8 cellular contexts compared by ENCODE assay signal in genomic region chr22:35257321-35258143, GRCh38. TPM values are rescaled to one million over a fixed set of nuclear protein-coding genes. Genes with fewer than 3 reads are reported as not detected.
DNase-seq lines count a peak whose midpoint lies in the region; ATAC-seq, FAIRE-seq and TF ChIP-seq lines count a peak whose summit lies in the region.

Gene HMGXB4, plus strand, starts transcription at chr22:35257493. Its CDS starts 4,898 bp downstream, at chr22:35262391.

- H3K4me2 ChIP-seq in keratinocyte (ENCODE audit: control insufficient read depth, extremely low read depth, insufficient read depth, low read depth, low read length): peak within 1 kb of the TSS; percentile 99

- H2AFZ ChIP-seq in keratinocyte (ENCODE audit: control insufficient read depth, low read length): peak within 1 kb of the TSS; percentile 87

- in situ Hi-C loops in GM18951 (cut with MboI; ENCODE audit: low sequenced_read_pairs, unreplicated experiment): no loop called here

- H3K36me3 ChIP-seq in keratinocyte (ENCODE audit: control insufficient read depth in 2 of 2, extremely low read depth in 1 of 2, insufficient read depth in 2 of 2, low read length in 2 of 2): peaks cover 1 to 8% of the 10 kb centered on the region in 2 experiments

- H3K4me3 ChIP-seq in keratinocyte (ENCODE audit: control insufficient read depth in 2 of 3, extremely low read depth in 1 of 3, insufficient read depth in 2 of 3, low read depth in 1 of 3, low read length in 3 of 3): peak within 1 kb of the TSS; percentile 69 to 88 (median 75)

- peak within 1 kb of the TSS; percentile 91 for H3K9ac ChIP-seq in keratinocyte (ENCODE audit: control insufficient read depth, extremely low read depth, insufficient read depth, low read length)

- H3K79me2 ChIP-seq in keratinocyte (ENCODE audit: control insufficient read depth, insufficient read depth, low read length): peaks cover 32% of the 10 kb centered on the region

- H3K27me3 ChIP-seq in keratinocyte (ENCODE audit: control insufficient read depth, extremely low read depth, insufficient read depth, low read length): no peaks in the 10 kb centered on the region

- H3K9me1 ChIP-seq in keratinocyte (ENCODE audit: control insufficient read depth, extremely low read depth, insufficient read depth, low read length): no peaks in the 10 kb centered on the region

- TF ChIP-seq CTCF in keratinocyte (optimal IDR thresholded peaks at IDR 0.05 in 1 of 3, IDR thresholded peaks at IDR 0.05 in 1 of 3, conservative IDR thresholded peaks at IDR 0.05 in 1 of 3; ENCODE audit: extremely low read depth in 1 of 3, insufficient read depth in 2 of 3, low read length in 3 of 3): no peak

- TF ChIP-seq POLR2A in GM18951 (IDR thresholded peaks at IDR 0.05; ENCODE audit: extremely low read depth, insufficient read depth, insufficient read length): peak; percentile 69

- H3K27ac ChIP-seq in keratinocyte (ENCODE audit: control insufficient read depth, insufficient read depth, low read length): peak within 1 kb of the TSS; percentile 84

- DNase-seq in AG20443 (ENCODE audit: low spot score) (peak; percentile 99), NCI-H446 treated with DMSO at 0.1 percent for 48 hours (lab: John Stamatoyannopoulos, UW) (peak; percentile 51), cerebellum (ENCODE audit: low spot score) (peak; percentile 90), keratinocyte (ENCODE audit: low read depth, low spot score) (no peak)
- peak; percentile 81 for DNase-seq in activated CD4-positive, alpha-beta T cell treated with anti-CD3 and anti-CD28 coated beads for 1 hour
- peak; percentile 69 to 81 (median 72) for DNase-seq in stimulated activated CD4-positive, alpha-beta T cell treated with anti-CD3 and anti-CD28 coated beads, Interleukin-12 subunit alpha, Interleukin-12 subunit beta, amount 100 ng/mL, for 48 hours (ENCODE audit: low read depth in 2 of 3, low spot score in 1 of 3)

- H3K9me3 ChIP-seq in keratinocyte (ENCODE audit: control insufficient read depth, low read depth, low read length): no peaks in the 10 kb centered on the region

- peak; percentile 83 for ATAC-seq in HG03175 (IDR thresholded peaks at IDR 0.05; ENCODE audit: unreplicated experiment)

- dilution Hi-C loops in keratinocyte (cut with MboI; ENCODE audit: extremely low pct_ligation_motif_present, low sequenced_read_pairs): no loop called here

- no peaks in the 10 kb centered on the region for H4K20me1 ChIP-seq in keratinocyte (ENCODE audit: control insufficient read depth, extremely low read depth, insufficient read depth, low read length)

- no peak for FAIRE-seq in keratinocyte (lab: Jason Lieb, UNC)

- H3K4me1 ChIP-seq in keratinocyte (ENCODE audit: control insufficient read depth, extremely low read depth, insufficient read depth, low read length): peaks cover 9% of the 10 kb centered on the region

RNA-seq across cellular contexts. Expression of gene HMGXB4, which starts in this region (rescaled TPM):
- 22.3 TPM for total RNA-seq in cerebellum
- 15.4 to 22.6 TPM (median 22.4 TPM) in 3 replicates for polyA plus RNA-seq in keratinocyte
- 9.6 TPM for polyA plus RNA-seq in keratinocyte (2011; ENCODE audit: low read depth)
- 9.8 and 15.7 TPM in 2 replicates for polyA plus RNA-seq in keratinocyte (2011; cell fraction: cytosol; rRNA removed)
- 25.5 and 31.0 TPM in 2 replicates for polyA plus RNA-seq in keratinocyte (2011; cell fraction: nucleus; rRNA removed)
- polyA plus RNA-seq in keratinocyte (2012; ENCODE audit: low replicate concordance): 11.4 and 16.2 TPM in 2 replicates
- polyA minus RNA-seq in keratinocyte: 10.3 to 26.2 TPM (median 17.6 TPM) in 3 replicates
- polyA minus RNA-seq in keratinocyte (2011; cell fraction: cytosol; rRNA and poly(A)+ RNA removed): 7.1 TPM
- 12.9 and 26.9 TPM in 2 replicates for polyA minus RNA-seq in keratinocyte (2011; cell fraction: nucleus; rRNA and poly(A)+ RNA removed)
